In genomic region chr18:62189208-62189607, GRCh38 we compare ENCODE assay signal across 10 cellular contexts. TPM values are rescaled to one million over a fixed set of nuclear protein-coding genes. Genes with fewer than 3 reads are reported as not detected.
DNase-seq lines count a peak whose midpoint lies in the region; ATAC-seq, FAIRE-seq and TF ChIP-seq lines count a peak whose summit lies in the region.
"Had no signal": no experiment of that assay in that cellular context is flagged by ENCODE, and none has a peak within 500 bp of the region (broad histone marks: within the 10 kb centered on the region; RNA-seq: fewer than 3 reads in every experiment).

No MANE protein-coding gene starts in this region.

- H3K27ac Mint-ChIP-seq in activated CD4-positive, alpha-beta T cell treated with anti-CD3 and anti-CD28 coated beads, Interleukin-2, amount 10 ng/mL, durations not matched to agents 7 days and 5 days: peak overlapping the region; percentile 16
- H3K27ac Mint-ChIP-seq in stimulated activated effector memory CD8-positive, alpha-beta T cell treated with anti-CD3 and anti-CD28 coated beads, Interleukin-12 subunit alpha, Interleukin-12 subunit beta, amount 100 ng/mL, for 72 hours: peak overlapping the region; percentile 97

- H3K9me3 Mint-ChIP-seq in activated CD4-positive, alpha-beta T cell treated with anti-CD3 and anti-CD28 coated beads, Interleukin-2, amount 10 ng/mL, durations not matched to agents 7 days and 5 days: peaks cover 3% of the 10 kb centered on the region
- no peaks in the 10 kb centered on the region for H3K9me3 Mint-ChIP-seq in stimulated activated effector memory CD8-positive, alpha-beta T cell treated with anti-CD3 and anti-CD28 coated beads, Interleukin-12 subunit alpha, Interleukin-12 subunit beta, amount 100 ng/mL, for 72 hours

- TF ChIP-seq CTCF in VCaP (conservative IDR thresholded peaks at IDR 0.05) (no peak), fibroblast of villous mesenchyme (IDR thresholded peaks at IDR 0.05; ENCODE audit: insufficient read depth, low read depth, low read length) (no peak)

- peaks cover 45% of the 10 kb centered on the region for H3K36me3 Mint-ChIP-seq in activated CD4-positive, alpha-beta T cell treated with anti-CD3 and anti-CD28 coated beads, Interleukin-2, amount 10 ng/mL, durations not matched to agents 7 days and 5 days (ENCODE audit: low read depth)
- H3K36me3 Mint-ChIP-seq in stimulated activated effector memory CD8-positive, alpha-beta T cell treated with anti-CD3 and anti-CD28 coated beads, Interleukin-12 subunit alpha, Interleukin-12 subunit beta, amount 100 ng/mL, for 72 hours: peaks cover 26% of the 10 kb centered on the region

- peak overlapping the region; percentile 90 for H3K27ac ChIP-seq in VCaP

- peaks cover 75% of the 10 kb centered on the region for H3K4me1 Mint-ChIP-seq in activated CD4-positive, alpha-beta T cell treated with anti-CD3 and anti-CD28 coated beads, Interleukin-2, amount 10 ng/mL, durations not matched to agents 7 days and 5 days
- peaks cover 52% of the 10 kb centered on the region for H3K4me1 Mint-ChIP-seq in stimulated activated effector memory CD8-positive, alpha-beta T cell treated with anti-CD3 and anti-CD28 coated beads, Interleukin-12 subunit alpha, Interleukin-12 subunit beta, amount 100 ng/mL, for 72 hours

- ATAC-seq in stimulated activated effector memory CD8-positive, alpha-beta T cell treated with anti-CD3 and anti-CD28 coated beads, Interleukin-12 subunit alpha, Interleukin-12 subunit beta, amount 100 ng/mL, for 72 hours: no peak

- H3K4me3 ChIP-seq in fibroblast of villous mesenchyme (ENCODE audit: low read depth, low read length): peak overlapping the region; percentile 83

- POLR2A ChIA-PET in activated CD4-positive, alpha-beta T cell treated with anti-CD3 and anti-CD28 coated beads, Interleukin-2, amount 10 ng/mL, durations not matched to agents 7 days and 5 days (lab: Charles Lee): interaction anchor here (0.6 kb wide), 1 partner anchor 60 kb away, joined by 10 read pairs; no protein-coding TSS in a partner anchor

- CTCF ChIA-PET in activated CD4-positive, alpha-beta T cell treated with anti-CD3 and anti-CD28 coated beads, Interleukin-2, amount 10 ng/mL, durations not matched to agents 7 days and 5 days (lab: Charles Lee): no interaction called here

- peak overlapping the region; percentile 99 for H3K4me3 Mint-ChIP-seq in activated CD4-positive, alpha-beta T cell treated with anti-CD3 and anti-CD28 coated beads, Interleukin-2, amount 10 ng/mL, durations not matched to agents 7 days and 5 days
- peak overlapping the region; percentile 99 for H3K4me3 Mint-ChIP-seq in stimulated activated effector memory CD8-positive, alpha-beta T cell treated with anti-CD3 and anti-CD28 coated beads, Interleukin-12 subunit alpha, Interleukin-12 subunit beta, amount 100 ng/mL, for 72 hours

- no peaks in the 10 kb centered on the region for H3K27me3 Mint-ChIP-seq in activated CD4-positive, alpha-beta T cell treated with anti-CD3 and anti-CD28 coated beads, Interleukin-2, amount 10 ng/mL, durations not matched to agents 7 days and 5 days

- no peak for FAIRE-seq in RCC 7860 (lab: Jason Lieb, UNC)

- DNase-seq in activated CD4-positive, alpha-beta T cell treated with anti-CD3 and anti-CD28 coated beads, Interleukin-2, amount 10 ng/mL, durations not matched to agents 7 days and 5 days: no peak
- no peak for DNase-seq in activated CD4-positive, alpha-beta T cell treated with anti-CD3 and anti-CD28 coated beads, Interleukin-2, amount 50 U/mL, for 48 hours
- DNase-seq in fibroblast of villous mesenchyme (ENCODE audit: low read depth): no peak
- no peak for DNase-seq in stimulated activated effector memory CD8-positive, alpha-beta T cell treated with anti-CD3 and anti-CD28 coated beads, Interleukin-12 subunit alpha, Interleukin-12 subunit beta, amount 100 ng/mL, for 72 hours (ENCODE audit: low spot score in 2 of 2)
- no peak for DNase-seq in cerebellar cortex (ENCODE audit: low spot score)
- DNase-seq in iPS-NIHi7 (ENCODE audit: extremely low spot score): no peak
- DNase-seq in RCC 7860 (ENCODE audit: low spot score): no peak
- DNase-seq: AML-193; stimulated activated CD4-positive, alpha-beta T cell treated with anti-CD3 and anti-CD28 coated beads, Interleukin-15, amount 100 ng/mL, for 24 hours had no signal

RNA-seq across cellular contexts. Expression of gene RELCH, which starts 2.2 kb away (rescaled TPM):
- total RNA-seq in activated CD4-positive, alpha-beta T cell treated with anti-CD3 and anti-CD28 coated beads, Interleukin-2, amount 10 ng/mL, durations not matched to agents 7 days and 5 days: 10 to 100 TPM; 41.7 to 46.3 TPM
- 27.7 and 50.1 TPM in 2 replicates for total RNA-seq in fibroblast of villous mesenchyme

RNA-seq across cellular contexts. Expression of gene PIGN, which starts 2.4 kb away (rescaled TPM):
- 10 to 100 TPM; 28.5 to 31.8 TPM for total RNA-seq in activated CD4-positive, alpha-beta T cell treated with anti-CD3 and anti-CD28 coated beads, Interleukin-2, amount 10 ng/mL, durations not matched to agents 7 days and 5 days
- 30.3 and 57.0 TPM in 2 replicates for total RNA-seq in fibroblast of villous mesenchyme
